1 cellular context compared by ENCODE assay signal in the genomic region with DNA sequence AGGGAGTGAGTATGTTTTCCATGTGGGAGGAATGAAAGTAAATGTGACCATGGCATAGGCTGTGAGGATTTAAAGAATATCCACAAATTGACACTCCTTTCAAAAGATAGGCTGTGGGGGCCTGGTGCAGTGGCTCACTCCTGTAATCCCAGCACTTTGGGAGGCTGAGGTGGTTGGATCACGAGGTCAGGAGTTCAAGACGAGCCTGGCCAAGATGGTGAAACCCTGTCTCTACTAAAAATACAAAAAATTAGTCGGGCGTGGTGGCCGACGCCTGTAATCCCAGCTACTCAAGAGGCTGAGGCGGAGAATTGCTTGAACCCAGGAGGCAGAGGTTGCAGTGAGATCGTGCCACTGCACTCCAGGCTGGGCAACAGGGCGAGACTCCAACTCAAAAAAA.
A peak's percentile ranks its signal among the peaks of the same experiment; 100 is the strongest.
TF ChIP-seq lines count a peak whose summit lies in the region.

No MANE protein-coding gene starts in this region.

TF ChIP-seq in K562, 482 proteins besides CTCF, POLR2A, EP300 and RAD21:
- TF ChIP-seq, protein P1, sequence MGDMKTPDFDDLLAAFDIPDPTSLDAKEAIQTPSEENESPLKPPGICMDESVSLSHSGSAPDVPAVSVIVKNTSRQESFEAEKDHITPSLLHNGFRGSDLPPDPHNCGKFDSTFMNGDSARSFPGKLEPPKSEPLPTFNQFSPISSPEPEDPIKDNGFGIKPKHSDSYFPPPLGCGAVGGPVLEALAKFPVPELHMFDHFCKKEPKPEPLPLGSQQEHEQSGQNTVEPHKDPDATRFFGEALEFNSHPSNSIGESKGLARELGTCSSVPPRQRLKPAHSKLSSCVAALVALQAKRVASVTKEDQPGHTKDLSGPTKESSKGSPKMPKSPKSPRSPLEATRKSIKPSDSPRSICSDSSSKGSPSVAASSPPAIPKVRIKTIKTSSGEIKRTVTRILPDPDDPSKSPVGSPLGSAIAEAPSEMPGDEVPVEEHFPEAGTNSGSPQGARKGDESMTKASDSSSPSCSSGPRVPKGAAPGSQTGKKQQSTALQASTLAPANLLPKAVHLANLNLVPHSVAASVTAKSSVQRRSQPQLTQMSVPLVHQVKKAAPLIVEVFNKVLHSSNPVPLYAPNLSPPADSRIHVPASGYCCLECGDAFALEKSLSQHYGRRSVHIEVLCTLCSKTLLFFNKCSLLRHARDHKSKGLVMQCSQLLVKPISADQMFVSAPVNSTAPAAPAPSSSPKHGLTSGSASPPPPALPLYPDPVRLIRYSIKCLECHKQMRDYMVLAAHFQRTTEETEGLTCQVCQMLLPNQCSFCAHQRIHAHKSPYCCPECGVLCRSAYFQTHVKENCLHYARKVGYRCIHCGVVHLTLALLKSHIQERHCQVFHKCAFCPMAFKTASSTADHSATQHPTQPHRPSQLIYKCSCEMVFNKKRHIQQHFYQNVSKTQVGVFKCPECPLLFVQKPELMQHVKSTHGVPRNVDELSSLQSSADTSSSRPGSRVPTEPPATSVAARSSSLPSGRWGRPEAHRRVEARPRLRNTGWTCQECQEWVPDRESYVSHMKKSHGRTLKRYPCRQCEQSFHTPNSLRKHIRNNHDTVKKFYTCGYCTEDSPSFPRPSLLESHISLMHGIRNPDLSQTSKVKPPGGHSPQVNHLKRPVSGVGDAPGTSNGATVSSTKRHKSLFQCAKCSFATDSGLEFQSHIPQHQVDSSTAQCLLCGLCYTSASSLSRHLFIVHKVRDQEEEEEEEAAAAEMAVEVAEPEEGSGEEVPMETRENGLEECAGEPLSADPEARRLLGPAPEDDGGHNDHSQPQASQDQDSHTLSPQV (IDR thresholded peaks at IDR 0.05): 0 out of 2 replicates have a peak, but pooled peaks have one; percentile 8
